ENCODE assay signal across 1 cellular context in the genomic region with DNA sequence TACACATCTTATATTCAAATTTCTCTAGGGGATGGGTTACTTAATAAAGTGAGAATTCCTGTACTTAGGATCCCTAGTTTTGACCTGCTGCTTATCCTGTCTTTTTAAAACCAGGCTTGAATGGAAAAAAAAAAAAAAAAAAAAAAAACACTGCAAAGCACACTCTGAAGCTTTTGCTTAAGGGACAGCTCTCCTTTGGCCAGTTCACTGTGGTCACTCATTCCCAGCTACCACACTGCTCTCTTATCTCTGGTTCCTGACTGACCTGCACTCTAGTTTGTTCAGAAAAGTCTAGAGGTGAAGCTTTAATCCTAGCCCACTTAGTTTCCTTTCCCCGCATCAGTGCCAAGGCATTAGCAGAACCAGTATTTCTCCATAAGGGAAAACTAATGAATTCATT.
TF ChIP-seq lines count a peak whose summit lies in the region.

No MANE protein-coding gene starts in this region.

TF ChIP-seq in GM23338, 12 proteins besides CTCF, POLR2A, EP300 and RAD21 (continued from another document):
- TF ChIP-seq EZH2phosphoT487 (IDR thresholded peaks at IDR 0.05; ENCODE audit: unreplicated experiment) (no peak), JUNB (IDR thresholded peaks at IDR 0.05; ENCODE audit: unreplicated experiment) (no peak)
